Comparison of ENCODE assay signal across 7 cellular contexts in the genomic region with DNA sequence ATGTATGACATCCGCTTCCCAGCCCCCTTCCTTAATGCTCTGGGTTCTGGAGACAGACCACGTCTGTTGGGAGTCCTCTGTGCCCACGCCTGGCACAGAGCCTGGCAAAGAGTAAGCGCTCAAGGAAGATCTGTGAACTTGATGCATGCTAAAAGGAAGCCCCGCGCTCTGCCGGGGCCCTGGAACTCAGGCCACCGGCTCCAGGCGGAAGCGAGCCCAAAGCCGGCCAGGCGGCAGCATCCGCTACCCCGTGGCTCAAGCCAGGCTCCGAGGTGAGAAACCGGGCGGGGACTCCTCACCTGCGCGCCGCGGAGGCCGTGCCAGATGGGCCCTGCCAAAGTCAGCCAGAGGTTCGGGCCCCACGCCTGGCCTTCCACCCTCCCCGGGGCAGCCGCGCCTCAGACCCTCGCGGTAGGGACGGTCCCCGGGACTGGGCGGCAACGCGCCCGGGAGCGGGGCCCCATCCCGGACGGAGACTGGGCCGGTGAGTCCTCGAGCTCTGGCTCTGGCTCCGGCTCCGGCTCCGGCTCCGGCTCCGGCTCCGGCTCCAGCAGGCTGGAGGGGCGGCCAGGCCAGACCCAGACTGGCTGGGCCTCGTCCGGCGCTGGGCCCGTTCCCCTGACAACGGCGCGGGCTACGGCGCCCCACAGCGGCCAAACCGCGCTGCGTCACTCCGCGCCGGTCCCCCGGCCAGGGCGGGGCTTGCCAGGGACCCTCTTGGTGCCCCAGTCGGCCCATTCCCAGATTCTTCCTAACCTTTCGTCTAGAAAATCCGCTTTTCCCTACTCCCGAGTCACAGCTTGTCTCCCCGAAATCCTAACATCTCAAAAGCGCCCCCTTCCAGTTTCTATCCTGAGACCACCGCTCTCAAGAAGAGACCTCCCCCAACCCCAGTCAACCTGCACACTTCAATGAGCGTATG. TPM values are rescaled to one million over a fixed set of nuclear protein-coding genes. Genes with fewer than 3 reads are reported as not detected.
DNase-seq lines count a peak whose midpoint lies in the region; ATAC-seq and TF ChIP-seq lines count a peak whose summit lies in the region.

Gene ZDHHC1 (minus strand): TSS at position 606 of the 922 bp plus-strand sequence. CDS start 8,702 bp downstream, outside the sequence.

- H3K23ac ChIP-seq in neuronal stem cell (ENCODE audit: low read depth, low read length, poor library complexity), result peak within 1 kb of the TSS; percentile 56

- peak within 1 kb of the TSS; percentile 95 for H3K9ac ChIP-seq in neuronal stem cell (ENCODE audit: low read depth, low read length, poor library complexity)

- no peak for TF ChIP-seq EP300 in upper lobe of left lung (IDR thresholded peaks at IDR 0.05)

- no peak within 1 kb of the TSS for H4K91ac ChIP-seq in neuronal stem cell (ENCODE audit: low read depth, low read length, poor library complexity)

- no peaks in the 10 kb centered on the region for H3K36me3 Mint-ChIP-seq in activated naive CD8-positive, alpha-beta T cell

- peak within 1 kb of the TSS; percentile 94 for H3K18ac ChIP-seq in neuronal stem cell (ENCODE audit: low read length)

- H3K9me3 ChIP-seq in neuronal stem cell (replicated peaks in 1 of 2; ENCODE audit: control insufficient read depth in 2 of 2, insufficient read depth in 1 of 2, low read depth in 1 of 2, low read length in 2 of 2) (no peaks in the 10 kb centered on the region), upper lobe of left lung (no peaks in the 10 kb centered on the region)

- no peak within 1 kb of the TSS for H3K4ac ChIP-seq in neuronal stem cell (ENCODE audit: low read length)

- peak within 1 kb of the TSS; percentile 87 for H3K4me2 ChIP-seq in neuronal stem cell (ENCODE audit: insufficient read depth, low read length, poor library complexity, severe bottlenecking)

- TF ChIP-seq POLR2A in upper lobe of left lung (IDR thresholded peaks at IDR 0.05), result peak in 2 of 4 donors; percentile 57 to 66

- ATAC-seq in HG02840 (IDR thresholded peaks at IDR 0.05; ENCODE audit: low FRiP score, unreplicated experiment) (peak; percentile 68), upper lobe of left lung (ENCODE audit: low FRiP score in 2 of 2) (peak; percentile 91 to 98)

- peak within 1 kb of the TSS; percentile 23 for H2AK5ac ChIP-seq in neuronal stem cell (ENCODE audit: low read depth, low read length)

- H3K4me1 ChIP-seq in neuronal stem cell (ENCODE audit: control insufficient read depth in 2 of 2, insufficient read depth in 1 of 2, low read depth in 1 of 2, low read length in 2 of 2) (peaks cover 0 to 8% of the 10 kb centered on the region in 2 donors), upper lobe of left lung (peaks cover 21 to 29% (median 23%) of the 10 kb centered on the region in 4 donors)

- H3K27ac ChIP-seq in neuronal stem cell (replicated peaks; ENCODE audit: low read length) (no peak within 1 kb of the TSS), upper lobe of left lung (peak within 1 kb of the TSS; percentile 84 to 97 (median 89))

- H3K27ac Mint-ChIP-seq in activated naive CD8-positive, alpha-beta T cell, result no peak within 1 kb of the TSS

- peak within 1 kb of the TSS; percentile 43 for H3K14ac ChIP-seq in neuronal stem cell (ENCODE audit: low read length)

- no peak within 1 kb of the TSS for H4K8ac ChIP-seq in neuronal stem cell (ENCODE audit: low read depth, low read length)

- H3K79me1 ChIP-seq in neuronal stem cell (ENCODE audit: low read depth, low read length), result no peaks in the 10 kb centered on the region

- H3K27me3 ChIP-seq in neuronal stem cell (ENCODE audit: control insufficient read depth in 3 of 3, insufficient read depth in 3 of 3, low read depth in 1 of 3, low read length in 3 of 3), result no peaks in the 10 kb centered on the region
- H3K27me3 ChIP-seq in upper lobe of left lung, result no peaks in the 10 kb centered on the region

- DNase-seq in NOMO-1 treated with DMSO at 0.1 percent for 48 hours (lab: John Stamatoyannopoulos, UW; ENCODE audit: unreplicated experiment) (peak; percentile 15), glomerular visceral epithelial cell (ENCODE audit: extremely low spot score) (peak; percentile 59), neuronal stem cell (ENCODE audit: low spot score) (peak; percentile 69), upper lobe of left lung (peak; percentile 73 to 96)

- peak within 1 kb of the TSS; percentile 94 for H2AFZ ChIP-seq in neuronal stem cell (ENCODE audit: low read length)

- peaks cover 16% of the 10 kb centered on the region for H3K27me3 Mint-ChIP-seq in activated naive CD8-positive, alpha-beta T cell

- H3K36me3 ChIP-seq in neuronal stem cell (replicated peaks in 1 of 2; ENCODE audit: control insufficient read depth in 2 of 2, insufficient read depth in 2 of 2, low read length in 2 of 2) (no peaks in the 10 kb centered on the region), upper lobe of left lung (no peaks in the 10 kb centered on the region)

- no peaks in the 10 kb centered on the region for H3K9me3 Mint-ChIP-seq in activated naive CD8-positive, alpha-beta T cell (ENCODE audit: low read depth)

- H2BK120ac ChIP-seq in neuronal stem cell (ENCODE audit: low read depth, low read length), result peak within 1 kb of the TSS; percentile 47

- TF ChIP-seq CTCF in GM12875 (IDR thresholded peaks at IDR 0.05; ENCODE audit: borderline replicate concordance, insufficient read depth, low read depth, low read length) (peak; percentile 71), upper lobe of left lung (IDR thresholded peaks at IDR 0.05) (peak; percentile 63 to 78 (median 72))

- no peak within 1 kb of the TSS for H2BK5ac ChIP-seq in neuronal stem cell (ENCODE audit: low read length)

- peaks cover 10% of the 10 kb centered on the region for H3K4me1 Mint-ChIP-seq in activated naive CD8-positive, alpha-beta T cell (ENCODE audit: low read depth)

- peak within 1 kb of the TSS; percentile 55 for H2BK15ac ChIP-seq in neuronal stem cell (ENCODE audit: low read length)

- peak within 1 kb of the TSS; percentile 86 for H3K4me3 Mint-ChIP-seq in activated naive CD8-positive, alpha-beta T cell

- H2BK12ac ChIP-seq in neuronal stem cell (ENCODE audit: low read length), result no peak within 1 kb of the TSS

- WGBS in neuronal stem cell (ENCODE audit: extremely low coverage in 2 of 2, insufficient read length in 2 of 2, insufficient replicate concordance in 1 of 2), 2 donors, result no CpG with 5 or more reads among the region's 73 CpGs
- 4 to 7% methylated on average over 10 to 22 of the region's 73 CpGs for WGBS in upper lobe of left lung, 2 donors

- H3K4me3 ChIP-seq in GM12875 (ENCODE audit: low read depth, low read length) (peak within 1 kb of the TSS; percentile 61), neuronal stem cell (ENCODE audit: low read length in 2 of 2) (peak within 1 kb of the TSS; percentile 63 to 93), upper lobe of left lung (peak within 1 kb of the TSS; percentile 73 to 94 (median 79))

RNA-seq across cellular contexts. Expression of gene ZDHHC1, which starts in this region (rescaled TPM):
- 4.1 TPM for polyA plus RNA-seq in neuronal stem cell (2013, experiment 1 of 2)
- 4.7 TPM for polyA plus RNA-seq in neuronal stem cell (2013, experiment 2 of 2)
- 10 to 100 TPM; 14.7 to 49.2 (median 21.4) TPM for total RNA-seq in upper lobe of left lung

Comparison
In these comparisons a context has a peak if more than half of its experiments do, and no peak if none do; other contexts are left out.
1. DNase-seq: peak in every context shown above with its lines; median percentile 84 in upper lobe of left lung; 69 in neuronal stem cell; 59 in glomerular visceral epithelial cell; 15 in NOMO-1 treated with DMSO at 0.1 percent for 48 hours.